In genomic region chr11:100592619-100593309, GRCh38 we compare ENCODE assay signal across 1 cellular context.
TF ChIP-seq lines count a peak whose summit lies in the region.

No MANE protein-coding gene starts in this region.

TF ChIP-seq in GM23338, 12 proteins besides CTCF, POLR2A, EP300 and RAD21 (continued from another document):
- TF ChIP-seq ETS1 (IDR thresholded peaks at IDR 0.05) (no peak), STAT1 (IDR thresholded peaks at IDR 0.05; ENCODE audit: unreplicated experiment) (no peak), CREB1 (CRISPR knock-in tag; IDR thresholded peaks at IDR 0.05; ENCODE audit: low read depth) (no peak), ZNF331 (CRISPR knock-in tag; IDR thresholded peaks at IDR 0.05; ENCODE audit: low read depth) (no peak), REST (IDR thresholded peaks at IDR 0.05; ENCODE audit: unreplicated experiment) (no peak), EZH2phosphoT487 (IDR thresholded peaks at IDR 0.05; ENCODE audit: unreplicated experiment) (no peak), ZNF114 (CRISPR knock-in tag; IDR thresholded peaks at IDR 0.05) (no peak)
